In genomic region chr19:38457690-38458405, GRCh38 we compare ENCODE assay signal across 24 cellular contexts. TPM values are rescaled to one million over a fixed set of nuclear protein-coding genes. Genes with fewer than 3 reads are reported as not detected.
A peak's percentile ranks its signal among the peaks of the same experiment; 100 is the strongest.
DNase-seq lines count a peak whose midpoint lies in the region; ATAC-seq, FAIRE-seq and TF ChIP-seq lines count a peak whose summit lies in the region.
"Had no signal": no experiment of that assay in that cellular context is flagged by ENCODE, and none has a peak within 500 bp of the region (broad histone marks: within the 10 kb centered on the region; RNA-seq: fewer than 3 reads in every experiment).

No MANE protein-coding gene starts in this region.

- peaks cover 6% of the 10 kb centered on the region; the same call in 1 of the 3 replicates for H3K9me3 ChIP-seq in A549
- no peaks in the 10 kb centered on the region for H3K9me3 ChIP-seq in skeletal muscle tissue (ENCODE audit: control insufficient read depth in 3 of 3, low read length in 3 of 3)
- H3K9me3 ChIP-seq: BE2C; BLaER1 treated with 17β-estradiol and CSF1 and Interleukin-3, amounts not matched to agents 10 nM and 100 nM; HAP-1 had no signal

- H3K27ac Mint-ChIP-seq in endothelial cell (ENCODE audit: unreplicated experiment), result peak overlapping the region; percentile 48
- H3K27ac Mint-ChIP-seq in activated CD4-positive, alpha-beta T cell treated with anti-CD3 and anti-CD28 coated beads, Interleukin-2, amount 10 ng/mL, durations not matched to agents 7 days and 5 days, result no peak overlapping the region
- H3K27ac Mint-ChIP-seq: CD14-positive monocyte; CD4-positive, alpha-beta T cell had no signal

- no peaks in the 10 kb centered on the region for H3K9me3 Mint-ChIP-seq in endothelial cell (ENCODE audit: unreplicated experiment)
- H3K9me3 Mint-ChIP-seq in activated CD4-positive, alpha-beta T cell treated with anti-CD3 and anti-CD28 coated beads, Interleukin-2, amount 10 ng/mL, durations not matched to agents 7 days and 5 days, result peaks cover 2% of the 10 kb centered on the region
- H3K9me3 Mint-ChIP-seq: CD4-positive, alpha-beta T cell; CD8-positive, alpha-beta memory T cell had no signal

- H3K36me3 ChIP-seq in skeletal muscle tissue (ENCODE audit: control insufficient read depth in 3 of 3, insufficient read depth in 3 of 3, low read length in 3 of 3), result peaks cover 55 to 72% (median 63%) of the 10 kb centered on the region in 3 donors
- H3K36me3 ChIP-seq: BE2C, HAP-1 had no signal

- ATAC-seq in A549, result peak; percentile 6 to 21; a peak in 2 of 6 replicates

- H3K27ac ChIP-seq in A549 (no peak overlapping the region), skeletal muscle tissue (ENCODE audit: low read depth, low read length) (peak overlapping the region; percentile 19)
- H3K27ac ChIP-seq: 22Rv1; BLaER1 treated with 17β-estradiol and CSF1 and Interleukin-3, amounts not matched to agents 10 nM and 100 nM had no signal

- DNase-seq in A549 (ENCODE audit: low read depth in 1 of 2, low spot score in 1 of 2) (no peak), endothelial cell (ENCODE audit: low spot score) (no peak), GM03348 (ENCODE audit: low spot score) (no peak)
- DNase-seq in activated CD4-positive, alpha-beta T cell treated with anti-CD3 and anti-CD28 coated beads, Interleukin-2, amount 10 ng/mL, durations not matched to agents 7 days and 5 days, result no peak
- DNase-seq in activated effector memory CD4-positive, alpha-beta T cell treated with Interleukin-2 at 50 U/mL for 16 hours, result no peak
- DNase-seq: ACHN; AML-193; BE2C; CD4-positive, alpha-beta T cell; CD8-positive, alpha-beta memory T cell; DMS53; DMS79 treated with DMSO at 0.1 percent for 48 hours; GF-D8; GOT3 had no signal

- no peak for FAIRE-seq in A549 (lab: Jason Lieb, UNC)
- FAIRE-seq: A204.1, GM12892, H54 had no signal

- peaks cover 7% of the 10 kb centered on the region for H3K36me3 Mint-ChIP-seq in endothelial cell (ENCODE audit: low read depth, unreplicated experiment)
- no peaks in the 10 kb centered on the region for H3K36me3 Mint-ChIP-seq in activated CD4-positive, alpha-beta T cell treated with anti-CD3 and anti-CD28 coated beads, Interleukin-2, amount 10 ng/mL, durations not matched to agents 7 days and 5 days (ENCODE audit: low read depth)
- H3K36me3 Mint-ChIP-seq: CD14-positive monocyte; CD8-positive, alpha-beta memory T cell had no signal

- WGBS in A549 (ENCODE audit: missing lambda C conversion rate), result 51% methylated on average over 15 of the region's 15 CpGs

- no peak overlapping the region for H3K4me3 Mint-ChIP-seq in endothelial cell (ENCODE audit: unreplicated experiment)
- H3K4me3 Mint-ChIP-seq in activated CD4-positive, alpha-beta T cell treated with anti-CD3 and anti-CD28 coated beads, Interleukin-2, amount 10 ng/mL, durations not matched to agents 7 days and 5 days, result no peak overlapping the region
- H3K4me3 Mint-ChIP-seq: CD14-positive monocyte; CD4-positive, alpha-beta T cell; CD8-positive, alpha-beta memory T cell had no signal

- no peak overlapping the region for H3K4me2 ChIP-seq in A549
- H3K4me2 ChIP-seq: BLaER1 treated with 17β-estradiol and CSF1 and Interleukin-3, amounts not matched to agents 10 nM and 100 nM had no signal

- 0 out of 2 replicates have a peak, but pooled peaks have one; percentile 4 for TF ChIP-seq POLR2A in A549 (IDR thresholded peaks at IDR 0.05; ENCODE audit: low read length)

- no peaks in the 10 kb centered on the region for H3K27me3 ChIP-seq in skeletal muscle tissue (ENCODE audit: control insufficient read depth in 3 of 3, insufficient read depth in 3 of 3, low read length in 3 of 3)
- H3K27me3 ChIP-seq: BE2C; BLaER1 treated with 17β-estradiol and CSF1 and Interleukin-3, amounts not matched to agents 10 nM and 100 nM had no signal

- no peak overlapping the region for H3K9ac ChIP-seq in skeletal muscle tissue (ENCODE audit: low read depth in 1 of 3, low read length in 3 of 3)
- H3K9ac ChIP-seq: BLaER1 treated with 17β-estradiol and CSF1 and Interleukin-3, amounts not matched to agents 10 nM and 100 nM had no signal

- H3K27me3 Mint-ChIP-seq in endothelial cell (ENCODE audit: unreplicated experiment), result peaks cover 6% of the 10 kb centered on the region
- H3K27me3 Mint-ChIP-seq in activated CD4-positive, alpha-beta T cell treated with anti-CD3 and anti-CD28 coated beads, Interleukin-2, amount 10 ng/mL, durations not matched to agents 7 days and 5 days, result no peaks in the 10 kb centered on the region

- TF ChIP-seq RAD21 in A549 (conservative IDR thresholded peaks at IDR 0.05 in 1 of 2, IDR thresholded peaks at IDR 0.05 in 1 of 2), result no peak

- H3K4me1 ChIP-seq in A549 (no peaks in the 10 kb centered on the region), skeletal muscle tissue (ENCODE audit: control insufficient read depth in 3 of 3, insufficient read depth in 3 of 3, low read length in 3 of 3) (no peaks in the 10 kb centered on the region)
- H3K4me1 ChIP-seq: BE2C; BLaER1 treated with 17β-estradiol and CSF1 and Interleukin-3, amounts not matched to agents 10 nM and 100 nM; HAP-1 had no signal

- POLR2A ChIA-PET in A549 (lab: Yijun Ruan, JAX), result no interaction called here
- POLR2A ChIA-PET in activated CD4-positive, alpha-beta T cell treated with anti-CD3 and anti-CD28 coated beads, Interleukin-2, amount 10 ng/mL, durations not matched to agents 7 days and 5 days (lab: Charles Lee), result no interaction called here

- no peak for TF ChIP-seq EP300 in A549 (IDR thresholded peaks at IDR 0.05)

- no peak for TF ChIP-seq CTCF in A549 (IDR thresholded peaks at IDR 0.05)
- TF ChIP-seq CTCF in endothelial cell (IDR thresholded peaks at IDR 0.05; ENCODE audit: unreplicated experiment), result no peak

- CTCF ChIA-PET in A549 (lab: Yijun Ruan, JAX), result interaction anchor here (0.6 to 1.2 kb wide), 3 partner anchors 37 to 801 kb away, joined by 3 read pairs; no protein-coding TSS in a partner anchor
- CTCF ChIA-PET in activated CD4-positive, alpha-beta T cell treated with anti-CD3 and anti-CD28 coated beads, Interleukin-2, amount 10 ng/mL, durations not matched to agents 7 days and 5 days (lab: Charles Lee), result no interaction called here

- H3K4me3 ChIP-seq in A549, result no peak overlapping the region
- H3K4me3 ChIP-seq in skeletal muscle tissue (ENCODE audit: low read length in 3 of 3), result no peak overlapping the region
- H3K4me3 ChIP-seq: BLaER1 treated with 17β-estradiol and CSF1 and Interleukin-3, amounts not matched to agents 10 nM and 100 nM; HAP-1 had no signal

- H3K4me1 Mint-ChIP-seq in endothelial cell (ENCODE audit: unreplicated experiment), result no peaks in the 10 kb centered on the region
- peaks cover 3% of the 10 kb centered on the region for H3K4me1 Mint-ChIP-seq in activated CD4-positive, alpha-beta T cell treated with anti-CD3 and anti-CD28 coated beads, Interleukin-2, amount 10 ng/mL, durations not matched to agents 7 days and 5 days
- H3K4me1 Mint-ChIP-seq: CD14-positive monocyte; CD8-positive, alpha-beta memory T cell had no signal

TF ChIP-seq in A549, 52 proteins besides CTCF, POLR2A, EP300 and RAD21 (continues in another document):
- TF ChIP-seq FOSB (CRISPR knock-in tag; IDR thresholded peaks at IDR 0.05) (no peak), MAFK (IDR thresholded peaks at IDR 0.05; ENCODE audit: partially characterized antibody) (no peak), PHF8 (IDR thresholded peaks at IDR 0.05; ENCODE audit: borderline replicate concordance, low read depth) (no peak), ZFP36 (IDR thresholded peaks at IDR 0.05; ENCODE audit: borderline replicate concordance, partially characterized antibody) (no peak), RCOR1 (IDR thresholded peaks at IDR 0.05; ENCODE audit: low read depth, low read length) (no peak), BHLHE40 (IDR thresholded peaks at IDR 0.05; ENCODE audit: low read depth, low read length) (no peak), POLR2AphosphoS2 (conservative IDR thresholded peaks at IDR 0.05; ENCODE audit: low read length) (no peak), ESRRA (IDR thresholded peaks at IDR 0.05; ENCODE audit: borderline replicate concordance, low read length) (no peak)
- TF ChIP-seq, protein P1, sequence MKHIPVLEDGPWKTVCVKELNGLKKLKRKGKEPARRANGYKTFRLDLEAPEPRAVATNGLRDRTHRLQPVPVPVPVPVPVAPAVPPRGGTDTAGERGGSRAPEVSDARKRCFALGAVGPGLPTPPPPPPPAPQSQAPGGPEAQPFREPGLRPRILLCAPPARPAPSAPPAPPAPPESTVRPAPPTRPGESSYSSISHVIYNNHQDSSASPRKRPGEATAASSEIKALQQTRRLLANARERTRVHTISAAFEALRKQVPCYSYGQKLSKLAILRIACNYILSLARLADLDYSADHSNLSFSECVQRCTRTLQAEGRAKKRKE (CRISPR knock-in tag; IDR thresholded peaks at IDR 0.05; ENCODE audit: low read depth), result no peak

RNA-seq across cellular contexts. Expression of gene RYR1, which starts 24.4 kb away (rescaled TPM):
- 0.87 and 1.4 TPM in 2 replicates for polyA plus RNA-seq in A549 (2011; rRNA removed)
- 1.2 and 1.7 TPM in 2 replicates for polyA plus RNA-seq in A549 (2012; cell fraction: cytosol; rRNA removed)
- 0.38 and 1.1 TPM in 2 replicates for polyA plus RNA-seq in A549 (2012; cell fraction: nucleus; rRNA removed)
- 3.1 to 4.5 TPM (median 3.7 TPM) in 3 replicates for polyA plus RNA-seq in A549 (2017; fragmentation: RNase III; extraction: RNeasy Plus Mini Kit Qiagen cat#74134 plus additional on column Dnase treatment)
- 1.2 and 1.5 TPM in 2 replicates for polyA minus RNA-seq in A549 (2011; rRNA and poly(A)+ RNA removed)
- total RNA-seq in endothelial cell (ENCODE audit: unreplicated experiment), result 1.3 TPM
- 243 TPM for total RNA-seq in skeletal muscle tissue
- total RNA-seq in activated CD4-positive, alpha-beta T cell treated with anti-CD3 and anti-CD28 coated beads, Interleukin-2, amount 10 ng/mL, durations not matched to agents 7 days and 5 days, result 1 to 10 TPM in 1 of 2 experiments, under 1 TPM in 1; 0.79 to 1.0 TPM

RNA-seq across cellular contexts. Expression of gene RASGRP4, which starts 31.8 kb away (rescaled TPM):
- polyA plus RNA-seq in A549 (2011; rRNA removed) (0.13 and 0.22 TPM in 2 replicates), A549 (2017; fragmentation: RNase III; extraction: RNeasy Plus Mini Kit Qiagen cat#74134 plus additional on column Dnase treatment) (0.09 to 0.30 TPM (median 0.18 TPM) in 3 replicates)
- polyA plus RNA-seq in A549 (2012; cell fraction: cytosol; rRNA removed), result 0.13 and 0.18 TPM in 2 replicates
- polyA plus RNA-seq in A549 (2012; cell fraction: nucleus; rRNA removed), result 0.04 and 0.10 TPM in 2 replicates
- polyA minus RNA-seq in A549 (2011; rRNA and poly(A)+ RNA removed), result 0.12 TPM in 1 of 2 replicates, not detected in the other
- total RNA-seq in endothelial cell (ENCODE audit: unreplicated experiment) (8.1 TPM), skeletal muscle tissue (1.0 TPM)
- 1 to 10 TPM; 2.6 to 3.8 TPM for total RNA-seq in activated CD4-positive, alpha-beta T cell treated with anti-CD3 and anti-CD28 coated beads, Interleukin-2, amount 10 ng/mL, durations not matched to agents 7 days and 5 days
- total RNA-seq: Daoy, G401 had no signal
- polyA plus RNA-seq: CD8-positive, alpha-beta memory T cell had no signal

RNA-seq across cellular contexts. Expression of gene FAM98C, which starts 55.0 kb away (rescaled TPM):
- polyA plus RNA-seq in A549 (2011; rRNA removed) (12.8 and 13.8 TPM in 2 replicates), A549 (2017; fragmentation: RNase III; extraction: RNeasy Plus Mini Kit Qiagen cat#74134 plus additional on column Dnase treatment) (19.5 to 20.4 TPM (median 20.1 TPM) in 3 replicates)
- 36.5 and 42.2 TPM in 2 replicates for polyA plus RNA-seq in A549 (2012; cell fraction: cytosol; rRNA removed)
- 70.9 and 89.2 TPM in 2 replicates for polyA plus RNA-seq in A549 (2012; cell fraction: nucleus; rRNA removed)
- polyA minus RNA-seq in A549 (2011; rRNA and poly(A)+ RNA removed), result 7.9 and 13.8 TPM in 2 replicates
- total RNA-seq in endothelial cell (ENCODE audit: unreplicated experiment) (10.6 TPM), skeletal muscle tissue (4.7 TPM)
- 10 to 100 TPM; 27.5 to 37.2 TPM for total RNA-seq in activated CD4-positive, alpha-beta T cell treated with anti-CD3 and anti-CD28 coated beads, Interleukin-2, amount 10 ng/mL, durations not matched to agents 7 days and 5 days

Comparison
In these comparisons a context has a peak if more than half of its experiments do, and no peak if none do; other contexts are left out.
1. RNA of gene RYR1, which starts 24.4 kb away (total RNA-seq): 243 TPM in skeletal muscle tissue (single experiment); 1.3 TPM in endothelial cell (single experiment) and 0.79 to 1.0 TPM in activated CD4-positive, alpha-beta T cell treated with anti-CD3 and anti-CD28 coated beads, Interleukin-2, amount 10 ng/mL, durations not matched to agents 7 days and 5 days; every median in the first group is over 100 times any median in the second.